ENCODE assay signal across 8 cellular contexts in the genomic region with DNA sequence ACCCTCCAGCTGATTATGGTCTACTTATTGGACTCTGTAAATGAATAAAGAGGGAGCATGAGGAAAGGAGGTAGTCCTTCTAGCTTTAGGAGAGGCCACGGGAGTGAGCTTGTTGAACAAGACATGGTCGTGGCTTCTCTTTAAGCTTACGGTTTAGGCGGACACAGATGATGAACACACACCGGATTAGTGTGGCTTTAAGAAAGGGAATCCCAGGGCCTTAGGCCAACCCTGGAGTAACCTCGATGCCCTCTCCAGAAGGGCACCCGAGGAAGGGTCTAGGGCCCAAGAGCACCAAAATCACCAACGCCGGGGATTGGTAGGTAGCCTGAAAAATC. TPM values are rescaled to one million over a fixed set of nuclear protein-coding genes. Genes with fewer than 3 reads are reported as not detected.
DNase-seq lines count a peak whose midpoint lies in the region; ATAC-seq and TF ChIP-seq lines count a peak whose summit lies in the region.

No MANE protein-coding gene starts in this region.

- no peaks in the 10 kb centered on the region for H3F3A ChIP-seq in neural cell (ENCODE audit: insufficient read depth, low read length, poor library complexity, severe bottlenecking)

- TF ChIP-seq CTCF in AG04449 (IDR thresholded peaks at IDR 0.05; ENCODE audit: insufficient read depth, low read length, missing control alignments) (no peak), breast epithelium (IDR thresholded peaks at IDR 0.05) (no peak), neural cell (IDR thresholded peaks at IDR 0.05; ENCODE audit: poor library complexity, severe bottlenecking) (no peak)

- CTCF ChIA-PET in AG04449 (lab: Yijun Ruan, JAX): interaction anchor here (1.0 to 3.4 kb wide), 3 partner anchors 10 to 271 kb away, joined by 4 to 31 read pairs (median 29); no protein-coding TSS in a partner anchor

- no peaks in the 10 kb centered on the region for H3K79me2 ChIP-seq in neural cell (replicated peaks; ENCODE audit: insufficient read depth, low read length)

- DNase-seq in AG04449 (ENCODE audit: low read depth, low spot score) (no peak), breast epithelium (ENCODE audit: low spot score in 2 of 2) (no peak), KBM-7 (no peak), NCI-H146 (lab: John Stamatoyannopoulos, UW) (no peak)

- no peak overlapping the region for H3K4me2 ChIP-seq in neural cell (ENCODE audit: low read length)

- POLR2A ChIA-PET in AG04449 (lab: Yijun Ruan, JAX): interaction anchor here (0.6 to 3.1 kb wide), 13 partner anchors 10 to 1151 kb away, joined by 3 to 41 read pairs (median 4); partner anchors contain the start of gene USP46

- no peak for TF ChIP-seq EP300 in neural cell (conservative IDR thresholded peaks at IDR 0.05; ENCODE audit: poor library complexity, severe bottlenecking)

- peak overlapping the region; percentile 95 to 97 for H3K27ac ChIP-seq in breast epithelium
- peak overlapping the region; percentile 21 for H3K27ac ChIP-seq in neural cell (ENCODE audit: low read length)

- peaks cover 0 to 18% of the 10 kb centered on the region in 2 donors for H3K4me1 ChIP-seq in breast epithelium

- H3K27me3 ChIP-seq in breast epithelium (no peaks in the 10 kb centered on the region), neural cell (ENCODE audit: insufficient read depth, low read depth, low read length) (no peaks in the 10 kb centered on the region)

- peak overlapping the region; percentile 66 for H2AFZ ChIP-seq in neural cell (ENCODE audit: low read depth, low read length)

- H3K36me3 ChIP-seq in breast epithelium (no peaks in the 10 kb centered on the region), neural cell (ENCODE audit: insufficient read depth, low read length) (peaks cover 5% of the 10 kb centered on the region)

- ATAC-seq in GM19328 (IDR thresholded peaks at IDR 0.05; ENCODE audit: unreplicated experiment) (peak; percentile 5), HG03460 (IDR thresholded peaks at IDR 0.05; ENCODE audit: unreplicated experiment) (peak; percentile 1), GM21737 (IDR thresholded peaks at IDR 0.05; ENCODE audit: unreplicated experiment) (no peak)

- in situ Hi-C loops in KBM-7 (cut with MboI; ENCODE audit: low pct_unique_long_range_greater_than_20kb, low sequenced_read_pairs): no loop called here

- H3K9ac ChIP-seq in neural cell (ENCODE audit: low read length): peak overlapping the region; percentile 40

- H3K4me3 ChIP-seq in AG04449 (ENCODE audit: low read depth, low read length): peak overlapping the region; percentile 50
- H3K4me3 ChIP-seq in breast epithelium: peak overlapping the region; percentile 81 to 98 (median 93)
- peak overlapping the region; percentile 83 for H3K4me3 ChIP-seq in neural cell (ENCODE audit: low read length)

- no peak for TF ChIP-seq RAD21 in neural cell (conservative IDR thresholded peaks at IDR 0.05)

- H4K20me1 ChIP-seq in neural cell (ENCODE audit: insufficient read depth): no peaks in the 10 kb centered on the region

- no peaks in the 10 kb centered on the region for H3K9me2 ChIP-seq in neural cell (ENCODE audit: insufficient read depth, low read length)

- intact Hi-C loops in breast epithelium (cut with DNase I; ENCODE audit: low total_unique reads): loop anchor here (10.0 kb wide), 1 partner anchor 1953 kb away; no protein-coding TSS in a partner anchor

- no peak for TF ChIP-seq POLR2A in breast epithelium (IDR thresholded peaks at IDR 0.05)

- no peaks in the 10 kb centered on the region for H3K9me3 ChIP-seq in breast epithelium
- H3K9me3 ChIP-seq in neural cell (ENCODE audit: low read length): no peaks in the 10 kb centered on the region

TF ChIP-seq in neural cell, 6 proteins besides CTCF, POLR2A, EP300 and RAD21:
- TF ChIP-seq SMC3 (conservative IDR thresholded peaks at IDR 0.05; ENCODE audit: poor library complexity) (no peak), EZH2 (IDR thresholded peaks at IDR 0.05; ENCODE audit: borderline replicate concordance, insufficient read depth, low read length, poor library complexity, severe bottlenecking) (no peak), REST (IDR thresholded peaks at IDR 0.05; ENCODE audit: borderline replicate concordance) (no peak), POLR2AphosphoS5 (IDR thresholded peaks at IDR 0.05) (no peak), TAF1 (IDR thresholded peaks at IDR 0.05; ENCODE audit: low read depth) (no peak), MXI1 (conservative IDR thresholded peaks at IDR 0.05; ENCODE audit: poor library complexity, severe bottlenecking) (no peak)

RNA-seq across cellular contexts. Expression of gene ERVMER34-1, which starts 39.4 kb away (rescaled TPM):
- 1 to 10 TPM in 2 of 3 donors, not detected in 1; 1.6 to 2.8 TPM for total RNA-seq in breast epithelium
- not detected in 2 replicates for polyA plus RNA-seq in neural cell
- 0.23 TPM in 1 of 2 replicates, not detected in the other for polyA minus RNA-seq in neural cell

RNA-seq across cellular contexts. Expression of gene USP46, which starts 52.7 kb away (rescaled TPM):
- 10 to 100 TPM in 2 of 3 donors, 1 to 10 TPM in 1; 8.0 to 16.8 (median 14.1) TPM for total RNA-seq in breast epithelium
- 14.1 and 14.9 TPM in 2 replicates for polyA plus RNA-seq in neural cell
- polyA minus RNA-seq in neural cell: 30.4 and 33.8 TPM in 2 replicates
